In genomic region chr3:13420051-13420816, GRCh38 we compare ENCODE assay signal across 8 cellular contexts. TPM values are rescaled to one million over a fixed set of nuclear protein-coding genes. Genes with fewer than 3 reads are reported as not detected.
A peak's percentile ranks its signal among the peaks of the same experiment; 100 is the strongest.
DNase-seq lines count a peak whose midpoint lies in the region; ATAC-seq and TF ChIP-seq lines count a peak whose summit lies in the region.

TSS of gene NUP210 (minus strand) at chr3:13420322. CDS start at chr3:13420226, 96 bp downstream.

- peak within 1 kb of the TSS; percentile 78 for H3K27ac ChIP-seq in psoas muscle

- 3 to 11% (median 6%) methylated on average over 29 to 88 of the region's 88 CpGs for WGBS in psoas muscle, 3 donors

- no peak for DNase-seq in Right ventricle myocardium inferior (ENCODE audit: missing footprints)
- no peak for DNase-seq in cardiac septum (ENCODE audit: low spot score)
- DNase-seq in NCI-H345 (lab: John Stamatoyannopoulos, UW) = peak; percentile 43
- peak; percentile 61 for DNase-seq in activated T-cell treated with anti-CD3 and anti-CD28 coated beads for 24 hours (ENCODE audit: low read depth)
- DNase-seq in glomerular visceral epithelial cell (ENCODE audit: extremely low spot score) = peak; percentile 62
- DNase-seq in psoas muscle = peak; percentile 37 to 65
- no peak for DNase-seq in NCI-H187 treated with DMSO at 0.1 percent for 48 hours (lab: John Stamatoyannopoulos, UW)

- TF ChIP-seq CTCF in psoas muscle (IDR thresholded peaks at IDR 0.05) = no peak

- peak; percentile 35 for ATAC-seq in Right ventricle myocardium inferior
- ATAC-seq in HG02981 (IDR thresholded peaks at IDR 0.05; ENCODE audit: unreplicated experiment) = peak; percentile 61
- ATAC-seq in psoas muscle = peak; percentile 38 to 73 (median 66)

- peak within 1 kb of the TSS; percentile 77 for H3K4me3 ChIP-seq in psoas muscle

- H3K9me3 ChIP-seq in psoas muscle = no peaks in the 10 kb centered on the region

- intact Hi-C loops in Right ventricle myocardium inferior (cut with DNase I) (no loop called here), cardiac septum (cut with DNase I) (no loop called here), psoas muscle (cut with DNase I) (no loop called here)

- H3K4me1 ChIP-seq in psoas muscle = peaks cover 9% of the 10 kb centered on the region

- no peaks in the 10 kb centered on the region for H3K36me3 ChIP-seq in psoas muscle (ENCODE audit: insufficient read depth in 1 of 2, low read depth in 1 of 2)

- H3K27me3 ChIP-seq in psoas muscle (ENCODE audit: insufficient read depth in 3 of 3, low read length in 2 of 3) = no peaks in the 10 kb centered on the region

RNA-seq across cellular contexts. Expression of gene NUP210, which starts in this region (rescaled TPM):
- total RNA-seq in Right ventricle myocardium inferior = 3.5 TPM
- total RNA-seq in cardiac septum = 2.6 TPM
- 1 to 10 TPM; 2.1 to 8.0 (median 3.8) TPM for total RNA-seq in psoas muscle
- polyA plus RNA-seq in psoas muscle = 1 to 10 TPM in 1 of 3 donors, under 1 TPM in 2; 0.29 to 1.1 (median 0.66) TPM

Comparison
In these comparisons a context has a peak if more than half of its experiments do, and no peak if none do; other contexts are left out.
1. DNase-seq: peak in NCI-H345 (single experiment), activated T-cell treated with anti-CD3 and anti-CD28 coated beads for 24 hours (single experiment), glomerular visceral epithelial cell (single experiment) and psoas muscle (2 of 2); none in Right ventricle myocardium inferior (single experiment), cardiac septum (single experiment) and NCI-H187 treated with DMSO at 0.1 percent for 48 hours (single experiment).
2. Peak in every context shown above with its lines, with median percentiles within 50 percentile points of each other: ATAC-seq.